Comparison of ENCODE assay signal across 17 cellular contexts in genomic region chr5:87113848-87114247, GRCh38.
DNase-seq lines count a peak whose midpoint lies in the region; ATAC-seq, FAIRE-seq and TF ChIP-seq lines count a peak whose summit lies in the region.
"Had no signal": no experiment of that assay in that cellular context is flagged by ENCODE, and none has a peak within 500 bp of the region (broad histone marks: within the 10 kb centered on the region; RNA-seq: fewer than 3 reads in every experiment).

No MANE protein-coding gene starts in this region.

- no peak overlapping the region for H3K27ac ChIP-seq in OCI-LY7 (ENCODE audit: low read depth, low read length, poor library complexity, severe bottlenecking)
- peak overlapping the region; percentile 92 for H3K27ac ChIP-seq in osteoblast (ENCODE audit: low read depth, low read length)
- H3K27ac ChIP-seq: skin epidermis, vagina had no signal

- H3K27me3 Mint-ChIP-seq in stimulated activated naive B cell treated with anti-CD40 and anti-IgM and Interleukin-4, amounts not matched to agents 10 μg/mL and 1 μg/mL and 100 μg/mL, for 72 hours, result no peaks in the 10 kb centered on the region
- no peaks in the 10 kb centered on the region for H3K27me3 Mint-ChIP-seq in stimulated activated memory B cell treated with anti-CD40 and anti-IgM and Interleukin-4, amounts not matched to agents 10 μg/mL and 1 μg/mL and 100 μg/mL, for 72 hours
- H3K27me3 Mint-ChIP-seq: activated CD4-positive, alpha-beta T cell treated with anti-CD3 and anti-CD28 coated beads, Interleukin-2, amount 10 ng/mL, durations not matched to agents 24 days and 14 days; effector memory CD8-positive, alpha-beta T cell had no signal

- POLR2A ChIA-PET in OCI-LY7 (lab: Charles Lee), result interaction anchor here (1.3 kb wide), 1 partner anchor 9 kb away, joined by 4 read pairs; no protein-coding TSS in a partner anchor

- TF ChIP-seq CTCF in OCI-LY7 (conservative IDR thresholded peaks at IDR 0.05; ENCODE audit: low read length), result no peak
- no peak for TF ChIP-seq CTCF in bronchial epithelial cell (IDR thresholded peaks at IDR 0.05; ENCODE audit: insufficient read depth, low read length, severe bottlenecking)
- no peak for TF ChIP-seq CTCF in osteoblast (IDR thresholded peaks at IDR 0.05; ENCODE audit: extremely low read depth, low read depth, low read length)

- H3K27ac Mint-ChIP-seq in stimulated activated naive B cell treated with anti-CD40 and anti-IgM and Interleukin-4, amounts not matched to agents 10 μg/mL and 1 μg/mL and 100 μg/mL, for 72 hours, result no peak overlapping the region
- no peak overlapping the region for H3K27ac Mint-ChIP-seq in stimulated activated memory B cell treated with anti-CD40 and anti-IgM and Interleukin-4, amounts not matched to agents 10 μg/mL and 1 μg/mL and 100 μg/mL, for 72 hours
- H3K27ac Mint-ChIP-seq: activated CD4-positive, alpha-beta T cell treated with anti-CD3 and anti-CD28 coated beads, Interleukin-2, amount 10 ng/mL, durations not matched to agents 24 days and 14 days; activated naive CD4-positive, alpha-beta T cell treated with anti-CD3 and anti-CD28 coated beads for 36 hours; effector memory CD8-positive, alpha-beta T cell had no signal

- intact Hi-C loops in OCI-LY7 (cut with micrococcal nuclease; ENCODE audit: unreplicated experiment), result no loop called here

- peaks cover 29 to 33% of the 10 kb centered on the region in 2 donors for H3K4me1 Mint-ChIP-seq in stimulated activated naive B cell treated with anti-CD40 and anti-IgM and Interleukin-4, amounts not matched to agents 10 μg/mL and 1 μg/mL and 100 μg/mL, for 72 hours
- peaks cover 31% of the 10 kb centered on the region for H3K4me1 Mint-ChIP-seq in stimulated activated memory B cell treated with anti-CD40 and anti-IgM and Interleukin-4, amounts not matched to agents 10 μg/mL and 1 μg/mL and 100 μg/mL, for 72 hours

- H3K27me3 ChIP-seq in bronchial epithelial cell (ENCODE audit: control insufficient read depth, insufficient read depth, low read length), result no peaks in the 10 kb centered on the region
- H3K27me3 ChIP-seq in osteoblast (ENCODE audit: insufficient read depth, low read length), result no peaks in the 10 kb centered on the region
- H3K27me3 ChIP-seq: vagina had no signal

- ATAC-seq in stimulated activated naive B cell treated with anti-CD40 and anti-IgM and Interleukin-4, amounts not matched to agents 10 μg/mL and 1 μg/mL and 100 μg/mL, for 72 hours (replicated peaks), result no peak
- ATAC-seq in stimulated activated memory B cell treated with anti-CD40 and anti-IgM and Interleukin-4, amounts not matched to agents 10 μg/mL and 1 μg/mL and 100 μg/mL, for 72 hours, result no peak
- ATAC-seq: effector memory CD8-positive, alpha-beta T cell had no signal

- H3K9me3 Mint-ChIP-seq in stimulated activated naive B cell treated with anti-CD40 and anti-IgM and Interleukin-4, amounts not matched to agents 10 μg/mL and 1 μg/mL and 100 μg/mL, for 72 hours, result no peaks in the 10 kb centered on the region
- H3K9me3 Mint-ChIP-seq in stimulated activated memory B cell treated with anti-CD40 and anti-IgM and Interleukin-4, amounts not matched to agents 10 μg/mL and 1 μg/mL and 100 μg/mL, for 72 hours, result no peaks in the 10 kb centered on the region
- H3K9me3 Mint-ChIP-seq: activated naive CD4-positive, alpha-beta T cell treated with anti-CD3 and anti-CD28 coated beads for 36 hours; effector memory CD8-positive, alpha-beta T cell had no signal

- FAIRE-seq in bronchial epithelial cell (lab: Jason Lieb, UNC), result no peak
- FAIRE-seq: G401.6 had no signal

- peaks cover 16% of the 10 kb centered on the region for H3K4me1 ChIP-seq in OCI-LY7 (ENCODE audit: insufficient read depth, low read length, poor library complexity, severe bottlenecking)
- peaks cover 24% of the 10 kb centered on the region for H3K4me1 ChIP-seq in osteoblast (ENCODE audit: insufficient read depth, low read length)
- H3K4me1 ChIP-seq: vagina had no signal

- H4K20me1 ChIP-seq in OCI-LY7 (ENCODE audit: insufficient read depth, low read length), result no peaks in the 10 kb centered on the region
- no peaks in the 10 kb centered on the region for H4K20me1 ChIP-seq in osteoblast (ENCODE audit: insufficient read depth, low read length)

- H3K4me2 ChIP-seq in OCI-LY7 (ENCODE audit: low read length), result peak overlapping the region; percentile 49; the same call in 1 of the 2 replicates
- H3K4me2 ChIP-seq in osteoblast (ENCODE audit: insufficient read depth, low read length), result peak overlapping the region; percentile 72

- DNase-seq in EL (peak; percentile 92), OCI-LY7 (ENCODE audit: low spot score) (no peak), bronchial epithelial cell (ENCODE audit: low read depth) (peak; percentile 92), osteoblast (ENCODE audit: insufficient read length, low spot score, missing footprints) (no peak), KG1 (lab: John Stamatoyannopoulos, UW) (no peak), DMS53 (lab: John Stamatoyannopoulos, UW) (no peak)
- no peak for DNase-seq in stimulated activated naive B cell treated with anti-CD40 and anti-IgM and Interleukin-4, amounts not matched to agents 10 μg/mL and 1 μg/mL and 100 μg/mL, for 72 hours
- DNase-seq: activated CD4-positive, alpha-beta T cell treated with anti-CD3 and anti-CD28 coated beads, Interleukin-2, amount 10 ng/mL, durations not matched to agents 24 days and 14 days; activated naive CD4-positive, alpha-beta T cell treated with anti-CD3 and anti-CD28 coated beads for 36 hours; effector memory CD8-positive, alpha-beta T cell; H7; Kasumi-1; NCI-H2227 treated with DMSO at 0.1 percent for 48 hours had no signal

- H3K9me2 ChIP-seq in OCI-LY7 (ENCODE audit: insufficient read depth, low read length), result no peaks in the 10 kb centered on the region

- H3K36me3 ChIP-seq in OCI-LY7 (ENCODE audit: insufficient read depth, low read length), result no peaks in the 10 kb centered on the region
- H3K36me3 ChIP-seq in bronchial epithelial cell (ENCODE audit: control insufficient read depth, insufficient read depth, low read length), result no peaks in the 10 kb centered on the region
- no peaks in the 10 kb centered on the region for H3K36me3 ChIP-seq in osteoblast (ENCODE audit: insufficient read depth, low read length)
- H3K36me3 ChIP-seq: vagina had no signal

- CTCF ChIA-PET in OCI-LY7 (lab: Charles Lee; ENCODE audit: unreplicated experiment), result no interaction called here

- no TSS peak for BruUV-seq in OCI-LY7 (replicated peaks; lab: Mats Ljungman, UMichigan)

- H3K4me3 Mint-ChIP-seq in stimulated activated naive B cell treated with anti-CD40 and anti-IgM and Interleukin-4, amounts not matched to agents 10 μg/mL and 1 μg/mL and 100 μg/mL, for 72 hours, result peak overlapping the region in 1 of 2 donors; percentile 8
- H3K4me3 Mint-ChIP-seq in stimulated activated memory B cell treated with anti-CD40 and anti-IgM and Interleukin-4, amounts not matched to agents 10 μg/mL and 1 μg/mL and 100 μg/mL, for 72 hours, result no peak overlapping the region
- H3K4me3 Mint-ChIP-seq: activated CD4-positive, alpha-beta T cell treated with anti-CD3 and anti-CD28 coated beads, Interleukin-2, amount 10 ng/mL, durations not matched to agents 24 days and 14 days; activated naive CD4-positive, alpha-beta T cell treated with anti-CD3 and anti-CD28 coated beads for 36 hours; effector memory CD8-positive, alpha-beta T cell had no signal

- H2AFZ ChIP-seq in OCI-LY7 (ENCODE audit: low read length) (peak overlapping the region; percentile 56; the same call in 1 of the 2 replicates), osteoblast (ENCODE audit: low read length) (peak overlapping the region; percentile 77)

- H3K36me3 Mint-ChIP-seq in stimulated activated naive B cell treated with anti-CD40 and anti-IgM and Interleukin-4, amounts not matched to agents 10 μg/mL and 1 μg/mL and 100 μg/mL, for 72 hours, result no peaks in the 10 kb centered on the region
- no peaks in the 10 kb centered on the region for H3K36me3 Mint-ChIP-seq in stimulated activated memory B cell treated with anti-CD40 and anti-IgM and Interleukin-4, amounts not matched to agents 10 μg/mL and 1 μg/mL and 100 μg/mL, for 72 hours

- H3K9me3 ChIP-seq in OCI-LY7 (ENCODE audit: low read length) (no peaks in the 10 kb centered on the region), osteoblast (ENCODE audit: low read depth, low read length) (no peaks in the 10 kb centered on the region)
- H3K9me3 ChIP-seq: vagina had no signal

- H3K4me3 ChIP-seq in OCI-LY7 (ENCODE audit: low read depth, low read length, poor library complexity, severe bottlenecking) (no peak overlapping the region), bronchial epithelial cell (ENCODE audit: low read depth, low read length) (no peak overlapping the region), osteoblast (ENCODE audit: insufficient read depth, low read length) (peak overlapping the region; percentile 34)
- H3K4me3 ChIP-seq: skin epidermis, vagina had no signal

- H3K79me2 ChIP-seq in OCI-LY7 (ENCODE audit: insufficient read depth, low read depth, low read length) (no peaks in the 10 kb centered on the region), osteoblast (ENCODE audit: insufficient read depth, low read length) (no peaks in the 10 kb centered on the region)

Comparison
In these comparisons a context has a peak if more than half of its experiments do, and no peak if none do; other contexts are left out.
1. DNase-seq: peak in EL (single experiment) and bronchial epithelial cell (single experiment); none in OCI-LY7 (single experiment), osteoblast (single experiment), KG1 (single experiment), stimulated activated naive B cell treated with anti-CD40 and anti-IgM and Interleukin-4, amounts not matched to agents 10 μg/mL and 1 μg/mL and 100 μg/mL, for 72 hours (single experiment) and DMS53 (single experiment).